Comparison of ENCODE assay signal across 12 cellular contexts in genomic region chr15:80507131-80507530, GRCh38.
"Had no signal": no experiment of that assay in that cellular context is flagged by ENCODE, and none has a peak within 500 bp of the region (broad histone marks: within the 10 kb centered on the region; RNA-seq: fewer than 3 reads in every experiment).

No MANE protein-coding gene starts in this region.

- DNase-seq: activated B cell treated with CpG ODN at 0.5 μM for 24 hours; activated CD4-positive, alpha-beta T cell treated with anti-CD3 and anti-CD28 coated beads, Interleukin-2, amount 10 ng/mL, durations not matched to agents 24 days and 14 days; activated naive CD4-positive, alpha-beta T cell treated with anti-CD3 and anti-CD28 coated beads, Interleukin-2, amount 50 U/mL, for 16 hours; activated T-cell treated with anti-CD3 and anti-CD28 coated beads, Interleukin-2, amount 50 U/mL, for 1 hour; dermis blood vessel endothelial cell; endodermal cell; erythroblast; left ventricle myocardium superior; retina; stimulated activated CD4-positive, alpha-beta T cell treated with anti-CD3 and anti-CD28 coated beads, Interleukin-4, amount 100 ng/mL, for 4 hours; stomach had no signal

- H3K27ac ChIP-seq: stomach had no signal

- H3K27me3 ChIP-seq: stomach had no signal

- H3K4me3 ChIP-seq: skin epidermis, stomach had no signal
